ENCODE assay signal across 18 cellular contexts in genomic region chr14:78701246-78701645, GRCh38.
DNase-seq lines count a peak whose midpoint lies in the region; TF ChIP-seq lines count a peak whose summit lies in the region.
"Had no signal": no experiment of that assay in that cellular context is flagged by ENCODE, and none has a peak within 500 bp of the region (broad histone marks: within the 10 kb centered on the region; RNA-seq: fewer than 3 reads in every experiment).

No MANE protein-coding gene starts in this region.

- H3K4me1 ChIP-seq in cardiac muscle cell (ENCODE audit: low read depth) (no peaks in the 10 kb centered on the region), left ventricle myocardium inferior (no peaks in the 10 kb centered on the region)

- H3K27ac ChIP-seq in cardiac muscle cell (no peak overlapping the region), left ventricle myocardium inferior (replicated peaks) (no peak overlapping the region), brain microvascular endothelial cell (no peak overlapping the region)
- H3K27ac ChIP-seq: 22Rv1, HL-60 had no signal

- H3K9me3 ChIP-seq in cardiac muscle cell (ENCODE audit: low read depth) (no peaks in the 10 kb centered on the region), left ventricle myocardium inferior (replicated peaks) (no peaks in the 10 kb centered on the region)

- intact Hi-C loops in left ventricle myocardium inferior (cut with micrococcal nuclease) = no loop called here

- peaks cover 8% of the 10 kb centered on the region for H3K4me1 Mint-ChIP-seq in progenitor cell of endocrine pancreas (ENCODE audit: low read depth)

- in situ Hi-C loops in brain microvascular endothelial cell (cut with HindIII; ENCODE audit: low pct_ligation_motif_present, low sequenced_read_pairs) = no loop called here

- no peaks in the 10 kb centered on the region for H3K36me3 Mint-ChIP-seq in progenitor cell of endocrine pancreas (ENCODE audit: insufficient read depth)

- no peak overlapping the region for H3K4me3 ChIP-seq in cardiac muscle cell
- H3K4me3 ChIP-seq in left ventricle myocardium inferior = no peak overlapping the region
- no peak overlapping the region for H3K4me3 ChIP-seq in brain microvascular endothelial cell (ENCODE audit: low read depth, low read length)
- H3K4me3 ChIP-seq: GM12878 had no signal

- TF ChIP-seq CTCF in cardiac muscle cell (IDR thresholded peaks at IDR 0.05; ENCODE audit: low read depth, low read length) (no peak), left ventricle myocardium inferior (IDR thresholded peaks at IDR 0.05; ENCODE audit: borderline replicate concordance) (no peak), brain microvascular endothelial cell (IDR thresholded peaks at IDR 0.05; ENCODE audit: low read depth, low read length, missing control alignments) (no peak), progenitor cell of endocrine pancreas (IDR thresholded peaks at IDR 0.05; ENCODE audit: unreplicated experiment) (no peak)

- DNase-seq in cardiac muscle cell (ENCODE audit: low read depth in 1 of 2, low spot score in 1 of 2) (peak; percentile 4), left ventricle myocardium inferior (no peak), brain microvascular endothelial cell (peak; percentile 53), islet precursor cell (peak; percentile 64), stromal cell of bone marrow (ENCODE audit: low read depth) (peak; percentile 26), progenitor cell of endocrine pancreas (ENCODE audit: low spot score, unreplicated experiment) (no peak), GOT3 (lab: John Stamatoyannopoulos, UW) (no peak), DMS153 treated with DMSO at 0.1 percent for 48 hours (lab: John Stamatoyannopoulos, UW; ENCODE audit: unreplicated experiment) (no peak)
- DNase-seq: C1 segment of cervical spinal cord, DMS153, KG1, NCI-H1092, NCI-H1694, NCI-H774, Right ventricle myocardium superior had no signal

- H3K36me3 ChIP-seq in cardiac muscle cell (no peaks in the 10 kb centered on the region), left ventricle myocardium inferior (no peaks in the 10 kb centered on the region), brain microvascular endothelial cell (replicated peaks) (no peaks in the 10 kb centered on the region)

- H3K27me3 ChIP-seq in cardiac muscle cell (peaks cover 15% of the 10 kb centered on the region), left ventricle myocardium inferior (ENCODE audit: low read depth) (peaks cover 29% of the 10 kb centered on the region), brain microvascular endothelial cell (replicated peaks) (no peaks in the 10 kb centered on the region)

- H3K27ac Mint-ChIP-seq in progenitor cell of endocrine pancreas = no peak overlapping the region

- no peak overlapping the region for H3K4me3 Mint-ChIP-seq in progenitor cell of endocrine pancreas (ENCODE audit: low read depth)

- no peaks in the 10 kb centered on the region for H3K9me3 Mint-ChIP-seq in progenitor cell of endocrine pancreas (ENCODE audit: low read depth)

- H3K27me3 Mint-ChIP-seq in progenitor cell of endocrine pancreas = peaks cover 2% of the 10 kb centered on the region

Comparison
In these comparisons a context has a peak if more than half of its experiments do, and no peak if none do; other contexts are left out.
1. DNase-seq: peak in cardiac muscle cell (2 of 2), brain microvascular endothelial cell (single experiment), islet precursor cell (single experiment) and stromal cell of bone marrow (single experiment); none in left ventricle myocardium inferior (single experiment), progenitor cell of endocrine pancreas (single experiment), GOT3 (single experiment) and DMS153 treated with DMSO at 0.1 percent for 48 hours (single experiment).